ENCODE assay signal across 27 cellular contexts in genomic region chr1:205922314-205922713, GRCh38. TPM values are rescaled to one million over a fixed set of nuclear protein-coding genes. Genes with fewer than 3 reads are reported as not detected.
"Had no signal": no experiment of that assay in that cellular context is flagged by ENCODE, and none has a peak within 500 bp of the region (broad histone marks: within the 10 kb centered on the region; RNA-seq: fewer than 3 reads in every experiment).

No MANE protein-coding gene starts in this region.

- ATAC-seq: gastroesophageal sphincter; left colon; left ventricle myocardium superior; psoas muscle; right lobe of liver; stimulated activated memory B cell treated with anti-CD40 and anti-IgM and Interleukin-4, amounts not matched to agents 10 μg/mL and 1 μg/mL and 100 μg/mL, for 72 hours had no signal

- H3K4me3 Mint-ChIP-seq: immature natural killer cell; naive B cell; nephron; stimulated activated memory B cell treated with anti-CD40 and anti-IgM and Interleukin-4, amounts not matched to agents 10 μg/mL and 1 μg/mL and 100 μg/mL, for 72 hours; stimulated activated naive CD8-positive, alpha-beta T cell treated with anti-CD3 and anti-CD28 coated beads, Interleukin-15, Interleukin-2, amounts not matched to agents 100 ng/mL and 50 ng/mL, for 24 hours had no signal

- H3K4me1 Mint-ChIP-seq: immature natural killer cell had no signal

- H3K4me1 ChIP-seq: gastroesophageal sphincter, parathyroid adenoma, right lobe of liver had no signal

- H3K27ac Mint-ChIP-seq: immature natural killer cell; naive B cell; nephron; stimulated activated memory B cell treated with anti-CD40 and anti-IgM and Interleukin-4, amounts not matched to agents 10 μg/mL and 1 μg/mL and 100 μg/mL, for 72 hours; stimulated activated naive CD8-positive, alpha-beta T cell treated with anti-CD3 and anti-CD28 coated beads, Interleukin-15, Interleukin-2, amounts not matched to agents 100 ng/mL and 50 ng/mL, for 24 hours had no signal

- H3K27me3 Mint-ChIP-seq: stimulated activated naive CD8-positive, alpha-beta T cell treated with anti-CD3 and anti-CD28 coated beads, Interleukin-15, Interleukin-2, amounts not matched to agents 100 ng/mL and 50 ng/mL, for 24 hours had no signal

- H3K4me3 ChIP-seq: esophagus muscularis mucosa, gastroesophageal sphincter, lung, psoas muscle, right lobe of liver, skin epidermis, thoracic aorta had no signal

- H3K36me3 Mint-ChIP-seq: immature natural killer cell; naive B cell; stimulated activated memory B cell treated with anti-CD40 and anti-IgM and Interleukin-4, amounts not matched to agents 10 μg/mL and 1 μg/mL and 100 μg/mL, for 72 hours had no signal

- DNase-seq: central memory CD4-positive, alpha-beta T cell; effector memory CD4-positive, alpha-beta T cell; glutamatergic neuron; immature natural killer cell; left colon; left ventricle myocardium superior; mesenchymal stem cell; naive B cell; psoas muscle; retina; right lobe of liver; stimulated activated CD4-positive, alpha-beta T cell treated with anti-CD3 and anti-CD28 coated beads, Interleukin-12 subunit alpha, Interleukin-12 subunit beta, amount 100 ng/mL, for 4 hours; stimulated activated CD4-positive, alpha-beta T cell treated with anti-CD3 and anti-CD28 coated beads, Interleukin-2, amount 100 ng/mL, for 48 hours; trophoblast cell had no signal

- H3K27me3 ChIP-seq: gastroesophageal sphincter, right lobe of liver had no signal

- H3K9me3 ChIP-seq: esophagus muscularis mucosa, gastroesophageal sphincter, psoas muscle, right lobe of liver, thoracic aorta had no signal

- H3K27ac ChIP-seq: epithelial cell of prostate, esophagus muscularis mucosa, gastroesophageal sphincter, parathyroid adenoma, right lobe of liver, skin epidermis, thoracic aorta had no signal

- H3K9ac ChIP-seq: parathyroid adenoma had no signal

- H3K9me3 Mint-ChIP-seq: immature natural killer cell; naive B cell; nephron; stimulated activated memory B cell treated with anti-CD40 and anti-IgM and Interleukin-4, amounts not matched to agents 10 μg/mL and 1 μg/mL and 100 μg/mL, for 72 hours; stimulated activated naive CD8-positive, alpha-beta T cell treated with anti-CD3 and anti-CD28 coated beads, Interleukin-15, Interleukin-2, amounts not matched to agents 100 ng/mL and 50 ng/mL, for 24 hours had no signal

- H3K36me3 ChIP-seq: esophagus muscularis mucosa, gastroesophageal sphincter, right lobe of liver, thoracic aorta had no signal

RNA-seq across cellular contexts. Expression of gene SLC26A9, which starts 20.9 kb away (rescaled TPM):
- total RNA-seq: fibroblast of villous mesenchyme, kidney epithelial cell, left colon, subcutaneous adipose tissue had no signal
- polyA plus RNA-seq: immature natural killer cell had no signal
